ENCODE assay signal across 9 cellular contexts in genomic region chr19:18672606-18673337, GRCh38. TPM values are rescaled to one million over a fixed set of nuclear protein-coding genes. Genes with fewer than 3 reads are reported as not detected.
DNase-seq lines count a peak whose midpoint lies in the region; ATAC-seq, FAIRE-seq and TF ChIP-seq lines count a peak whose summit lies in the region.
"Had no signal": no experiment of that assay in that cellular context is flagged by ENCODE, and none has a peak within 500 bp of the region (broad histone marks: within the 10 kb centered on the region; RNA-seq: fewer than 3 reads in every experiment).

No MANE protein-coding gene starts in this region.

- H3K4me1 ChIP-seq in keratinocyte (ENCODE audit: control insufficient read depth, extremely low read depth, insufficient read depth, low read length): peaks cover 7% of the 10 kb centered on the region

- H3K79me2 ChIP-seq in keratinocyte (ENCODE audit: control insufficient read depth, insufficient read depth, low read length): no peaks in the 10 kb centered on the region

- dilution Hi-C loops in keratinocyte (cut with MboI; ENCODE audit: extremely low pct_ligation_motif_present, low sequenced_read_pairs): no loop called here

- no peak overlapping the region for H2AFZ ChIP-seq in keratinocyte (ENCODE audit: control insufficient read depth, low read length)

- FAIRE-seq in keratinocyte (lab: Jason Lieb, UNC): no peak

- peaks cover 4% of the 10 kb centered on the region for H3K27me3 Mint-ChIP-seq in brain

- H4K20me1 ChIP-seq in keratinocyte (ENCODE audit: control insufficient read depth, extremely low read depth, insufficient read depth, low read length): no peaks in the 10 kb centered on the region

- no peak overlapping the region for H3K4me3 ChIP-seq in keratinocyte (ENCODE audit: control insufficient read depth in 2 of 3, extremely low read depth in 1 of 3, insufficient read depth in 2 of 3, low read depth in 1 of 3, low read length in 3 of 3)

- H3K9me1 ChIP-seq in keratinocyte (ENCODE audit: control insufficient read depth, extremely low read depth, insufficient read depth, low read length): no peaks in the 10 kb centered on the region

- H3K9me3 ChIP-seq in keratinocyte (ENCODE audit: control insufficient read depth, low read depth, low read length): no peaks in the 10 kb centered on the region

- peaks cover 0 to 5% of the 10 kb centered on the region in 2 experiments for H3K36me3 ChIP-seq in keratinocyte (ENCODE audit: control insufficient read depth in 2 of 2, extremely low read depth in 1 of 2, insufficient read depth in 2 of 2, low read length in 2 of 2)

- no peaks in the 10 kb centered on the region for H3K27me3 ChIP-seq in keratinocyte (ENCODE audit: control insufficient read depth, extremely low read depth, insufficient read depth, low read length)

- H3K4me1 Mint-ChIP-seq in brain: peaks cover 15% of the 10 kb centered on the region
- H3K4me1 Mint-ChIP-seq: stimulated activated effector memory CD8-positive, alpha-beta T cell treated with anti-CD3 and anti-CD28 coated beads, Interleukin-12 subunit alpha, Interleukin-12 subunit beta, amount 100 ng/mL, for 72 hours had no signal

- peak; percentile 29 for DNase-seq in HT-29 (ENCODE audit: low spot score)
- DNase-seq in keratinocyte (ENCODE audit: low read depth, low spot score): no peak
- no peak for DNase-seq in CD1c-positive myeloid dendritic cell (ENCODE audit: extremely low spot score)
- DNase-seq in T-helper 9 cell: no peak
- DNase-seq in NCI-H524 (lab: John Stamatoyannopoulos, UW): no peak

- H3K27ac Mint-ChIP-seq in brain: peak overlapping the region; percentile 58 to 91 (median 84)
- H3K27ac Mint-ChIP-seq: stimulated activated effector memory CD8-positive, alpha-beta T cell treated with anti-CD3 and anti-CD28 coated beads, Interleukin-12 subunit alpha, Interleukin-12 subunit beta, amount 100 ng/mL, for 72 hours had no signal

- no peak overlapping the region for H3K4me2 ChIP-seq in keratinocyte (ENCODE audit: control insufficient read depth, extremely low read depth, insufficient read depth, low read depth, low read length)

- no peaks in the 10 kb centered on the region for H3K9me3 Mint-ChIP-seq in brain
- H3K9me3 Mint-ChIP-seq: stimulated activated effector memory CD8-positive, alpha-beta T cell treated with anti-CD3 and anti-CD28 coated beads, Interleukin-12 subunit alpha, Interleukin-12 subunit beta, amount 100 ng/mL, for 72 hours had no signal

- no peak for ATAC-seq in HG02623 (IDR thresholded peaks at IDR 0.05; ENCODE audit: unreplicated experiment)

- peaks cover 10% of the 10 kb centered on the region for H3K36me3 Mint-ChIP-seq in brain

- H3K27ac ChIP-seq in 22Rv1 (no peak overlapping the region), keratinocyte (ENCODE audit: control insufficient read depth, insufficient read depth, low read length) (no peak overlapping the region)

- peak overlapping the region in 1 of 5 experiments; percentile 27 for H3K4me3 Mint-ChIP-seq in brain
- H3K4me3 Mint-ChIP-seq: stimulated activated effector memory CD8-positive, alpha-beta T cell treated with anti-CD3 and anti-CD28 coated beads, Interleukin-12 subunit alpha, Interleukin-12 subunit beta, amount 100 ng/mL, for 72 hours had no signal

- no peak overlapping the region for H3K9ac ChIP-seq in keratinocyte (ENCODE audit: control insufficient read depth, extremely low read depth, insufficient read depth, low read length)

- TF ChIP-seq CTCF in 22Rv1 (IDR thresholded peaks at IDR 0.05) (peak; percentile 18; the same call in 1 of the 2 replicates), brain (conservative IDR thresholded peaks at IDR 0.05) (no peak), keratinocyte (optimal IDR thresholded peaks at IDR 0.05 in 1 of 3, IDR thresholded peaks at IDR 0.05 in 1 of 3, conservative IDR thresholded peaks at IDR 0.05 in 1 of 3; ENCODE audit: extremely low read depth in 1 of 3, insufficient read depth in 2 of 3, low read length in 3 of 3) (peak in 2 of 3 experiments; percentile 12 to 47)

RNA-seq across cellular contexts. Expression of gene CRTC1, which starts 10.7 kb away (rescaled TPM):
- 4.1 and 4.7 TPM in 2 replicates for total RNA-seq in HT-29 (2014; rRNA removed; shearing (Covaris generic))
- 29.6 TPM for polyA plus RNA-seq in brain (ENCODE audit: insufficient read depth, low read depth, low replicate concordance)
- 0.54 to 2.4 TPM (median 1.0 TPM) in 3 replicates for polyA plus RNA-seq in keratinocyte
- polyA plus RNA-seq in keratinocyte (2011; ENCODE audit: low read depth): 1.6 TPM
- 0.77 and 2.6 TPM in 2 replicates for polyA plus RNA-seq in keratinocyte (2011; cell fraction: cytosol; rRNA removed)
- 5.1 and 8.8 TPM in 2 replicates for polyA plus RNA-seq in keratinocyte (2011; cell fraction: nucleus; rRNA removed)
- polyA plus RNA-seq in keratinocyte (2012; ENCODE audit: low replicate concordance): 2.5 and 10.2 TPM in 2 replicates
- 0.54 to 7.5 TPM (median 0.86 TPM) in 3 replicates for polyA minus RNA-seq in keratinocyte
- 5.0 TPM for polyA minus RNA-seq in keratinocyte (2011; cell fraction: cytosol; rRNA and poly(A)+ RNA removed)
- 3.2 and 3.5 TPM in 2 replicates for polyA minus RNA-seq in keratinocyte (2011; cell fraction: nucleus; rRNA and poly(A)+ RNA removed)

RNA-seq across cellular contexts. Expression of gene KLHL26, which starts 35.9 kb away (rescaled TPM):
- 4.5 and 5.9 TPM in 2 replicates for total RNA-seq in HT-29 (2014; rRNA removed; shearing (Covaris generic))
- polyA plus RNA-seq in brain (ENCODE audit: insufficient read depth, low read depth, low replicate concordance): 10.9 TPM
- 0.68 to 2.0 TPM (median 1.3 TPM) in 3 replicates for polyA plus RNA-seq in keratinocyte
- polyA plus RNA-seq in keratinocyte (2011; ENCODE audit: low read depth): 2.0 TPM
- 0.96 and 2.0 TPM in 2 replicates for polyA plus RNA-seq in keratinocyte (2011; cell fraction: cytosol; rRNA removed)
- polyA plus RNA-seq in keratinocyte (2011; cell fraction: nucleus; rRNA removed): 2.1 and 2.7 TPM in 2 replicates
- polyA plus RNA-seq in keratinocyte (2012; ENCODE audit: low replicate concordance): 2.4 and 3.0 TPM in 2 replicates
- polyA minus RNA-seq in keratinocyte: 0.83 to 3.1 TPM (median 2.3 TPM) in 3 replicates
- 13.0 TPM for polyA minus RNA-seq in keratinocyte (2011; cell fraction: cytosol; rRNA and poly(A)+ RNA removed)
- polyA minus RNA-seq in keratinocyte (2011; cell fraction: nucleus; rRNA and poly(A)+ RNA removed): 2.3 and 9.3 TPM in 2 replicates

Comparison
In these comparisons a context has a peak if more than half of its experiments do, and no peak if none do; other contexts are left out.
1. CTCF ChIP-seq: peak in 22Rv1 (single experiment) and keratinocyte (2 of 3); none in brain (0 of 2).